In the genomic region with DNA sequence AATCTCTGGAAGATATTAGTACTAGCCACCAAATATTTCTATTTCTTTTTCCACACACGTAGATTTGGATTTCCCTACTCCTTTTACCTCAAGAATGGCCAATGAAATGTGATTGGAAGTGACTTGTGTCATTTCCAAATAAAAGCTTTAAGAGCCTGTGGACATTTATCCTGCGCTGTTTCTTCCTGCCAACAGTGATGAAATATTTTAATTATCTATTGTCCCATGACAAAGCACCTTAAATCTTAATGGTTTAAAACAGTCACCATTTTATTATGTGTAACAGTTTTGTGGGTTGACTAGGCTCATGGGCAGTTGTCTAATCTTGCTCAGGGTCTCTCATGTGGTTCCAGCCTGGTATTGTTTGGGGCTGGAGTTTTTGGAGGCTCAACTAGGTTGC, we compare ENCODE assay signal across 21 cellular contexts. TPM values are rescaled to one million over a fixed set of nuclear protein-coding genes. Genes with fewer than 3 reads are reported as not detected.
DNase-seq lines count a peak whose midpoint lies in the region; ATAC-seq and TF ChIP-seq lines count a peak whose summit lies in the region.
"Had no signal": no experiment of that assay in that cellular context is flagged by ENCODE, and none has a peak within 500 bp of the region (broad histone marks: within the 10 kb centered on the region; RNA-seq: fewer than 3 reads in every experiment).

No MANE protein-coding gene starts in this region.

- no peak overlapping the region for H4K8ac ChIP-seq in IMR-90 (ENCODE audit: low read depth in 2 of 2, low read length in 2 of 2)

- TF ChIP-seq POLR2A in IMR-90 (IDR thresholded peaks at IDR 0.05; ENCODE audit: low read depth, low read length) = no peak

- H3K27ac ChIP-seq in CD4-positive, alpha-beta T cell (ENCODE audit: low read depth, low read length) = no peak overlapping the region
- H3K27ac ChIP-seq in IMR-90 (ENCODE audit: insufficient read depth, low read length) (no peak overlapping the region), osteoblast (ENCODE audit: low read depth, low read length) (no peak overlapping the region), aorta (ENCODE audit: low read depth in 1 of 2, low read length in 2 of 2) (no peak overlapping the region)
- H3K27ac ChIP-seq: KMS-11 had no signal

- no peak overlapping the region for H3K4me3 Mint-ChIP-seq in CD4-positive, alpha-beta T cell
- H3K4me3 Mint-ChIP-seq in T-helper 2 cell treated with Interferon-gamma antibody and Interleukin-4, amounts not matched to agents 5 μg/mL and 100 μg/mL, for 36 hours = no peak overlapping the region

- no peak overlapping the region for H3K4me2 ChIP-seq in IMR-90 (ENCODE audit: low read depth, low read length)
- H3K4me2 ChIP-seq in osteoblast (ENCODE audit: insufficient read depth, low read length) = no peak overlapping the region
- H3K4me2 ChIP-seq: KMS-11 had no signal

- no peak overlapping the region for H3K9ac ChIP-seq in IMR-90 (ENCODE audit: low read depth, low read length)
- H3K9ac ChIP-seq: KMS-11 had no signal

- no peak overlapping the region for H4K5ac ChIP-seq in IMR-90 (ENCODE audit: low read depth, low read length)

- H3K4ac ChIP-seq in IMR-90 (ENCODE audit: low read depth, low read length) = no peak overlapping the region

- CTCF ChIA-PET in CD4-positive, alpha-beta T cell (lab: Charles Lee) = no interaction called here
- CTCF ChIA-PET in IMR-90 (lab: Yijun Ruan, JAX) = interaction anchor here (1.4 kb wide), 1 partner anchor 64 kb away, joined by 3 read pairs; no protein-coding TSS in a partner anchor

- H2BK15ac ChIP-seq in IMR-90 (ENCODE audit: low read depth, low read length) = no peak overlapping the region

- no peak overlapping the region for H2AK9ac ChIP-seq in IMR-90 (replicated peaks; ENCODE audit: low read depth, low read length, poor library complexity)

- no peak overlapping the region for H2AK5ac ChIP-seq in IMR-90 (ENCODE audit: low read depth, low read length)

- H3K79me2 ChIP-seq in osteoblast (ENCODE audit: insufficient read depth, low read length) = peaks cover 18% of the 10 kb centered on the region

- no peak overlapping the region for H3K18ac ChIP-seq in IMR-90 (ENCODE audit: low read depth, low read length)

- H3K23ac ChIP-seq in IMR-90 (ENCODE audit: low read depth, low read length) = no peak overlapping the region

- H4K91ac ChIP-seq in IMR-90 (ENCODE audit: insufficient read depth, low read depth, low read length) = peak overlapping the region; percentile 4; the same call in 1 of the 2 replicates

- no peaks in the 10 kb centered on the region for H3K27me3 ChIP-seq in CD4-positive, alpha-beta T cell (ENCODE audit: control insufficient read depth, insufficient read depth, low read length)
- no peaks in the 10 kb centered on the region for H3K27me3 ChIP-seq in IMR-90 (ENCODE audit: control insufficient read depth, insufficient read depth, low read length)
- H3K27me3 ChIP-seq in osteoblast (ENCODE audit: insufficient read depth, low read length) = no peaks in the 10 kb centered on the region
- no peaks in the 10 kb centered on the region for H3K27me3 ChIP-seq in aorta (ENCODE audit: control insufficient read depth in 1 of 2, insufficient read depth in 2 of 2, low read length in 1 of 2)

- peak overlapping the region; percentile 67 for H3K27ac Mint-ChIP-seq in CD4-positive, alpha-beta T cell
- H3K27ac Mint-ChIP-seq in T-helper 2 cell treated with Interferon-gamma antibody and Interleukin-4, amounts not matched to agents 5 μg/mL and 100 μg/mL, for 36 hours = no peak overlapping the region

- no peaks in the 10 kb centered on the region for H3K27me3 Mint-ChIP-seq in CD4-positive, alpha-beta T cell
- no peaks in the 10 kb centered on the region for H3K27me3 Mint-ChIP-seq in T-helper 2 cell treated with Interferon-gamma antibody and Interleukin-4, amounts not matched to agents 5 μg/mL and 100 μg/mL, for 36 hours (ENCODE audit: low read depth)

- no peaks in the 10 kb centered on the region for H3K9me3 ChIP-seq in CD4-positive, alpha-beta T cell (ENCODE audit: control insufficient read depth, low read length)
- H3K9me3 ChIP-seq in IMR-90 (ENCODE audit: control insufficient read depth, insufficient read depth, low read length) (no peaks in the 10 kb centered on the region), osteoblast (ENCODE audit: low read depth, low read length) (no peaks in the 10 kb centered on the region), aorta (ENCODE audit: control insufficient read depth, low read length) (no peaks in the 10 kb centered on the region)

- H3K56ac ChIP-seq in IMR-90 (ENCODE audit: extremely low read depth, insufficient read depth, low read length) = no peak overlapping the region

- intact Hi-C loops in CD4-positive, alpha-beta T cell (cut with DNase I, micrococcal nuclease) = no loop called here
- intact Hi-C loops in IMR-90 (cut with micrococcal nuclease) (no loop called here), aorta (cut with DNase I) (no loop called here)

- peaks cover 17% of the 10 kb centered on the region for H3K36me3 Mint-ChIP-seq in CD4-positive, alpha-beta T cell (ENCODE audit: low read depth)
- H3K36me3 Mint-ChIP-seq in T-helper 2 cell treated with Interferon-gamma antibody and Interleukin-4, amounts not matched to agents 5 μg/mL and 100 μg/mL, for 36 hours (ENCODE audit: low read depth) = peaks cover 5% of the 10 kb centered on the region

- in situ Hi-C loops in IMR-90 (cut with MboI; ENCODE audit: low sequenced_read_pairs) = no loop called here

- H3K36me3 ChIP-seq in IMR-90 (ENCODE audit: control insufficient read depth, insufficient read depth, low read length) (no peaks in the 10 kb centered on the region; the same call in 1 of the 2 replicates), osteoblast (ENCODE audit: insufficient read depth, low read length) (no peaks in the 10 kb centered on the region), aorta (ENCODE audit: control insufficient read depth in 1 of 2, insufficient read depth in 2 of 2, low read length in 1 of 2) (no peaks in the 10 kb centered on the region)

- H3K4me1 Mint-ChIP-seq in CD4-positive, alpha-beta T cell (ENCODE audit: low read depth) = peaks cover 21% of the 10 kb centered on the region
- peaks cover 18% of the 10 kb centered on the region for H3K4me1 Mint-ChIP-seq in T-helper 2 cell treated with Interferon-gamma antibody and Interleukin-4, amounts not matched to agents 5 μg/mL and 100 μg/mL, for 36 hours (ENCODE audit: low read depth)

- H3K4me3 ChIP-seq in IMR-90 (ENCODE audit: insufficient read depth, low read depth, low read length) (no peak overlapping the region), epithelial cell of esophagus (ENCODE audit: low read length) (no peak overlapping the region), osteoblast (ENCODE audit: insufficient read depth, low read length) (no peak overlapping the region), aorta (ENCODE audit: low read length in 2 of 2) (no peak overlapping the region)

- H3K14ac ChIP-seq in IMR-90 (replicated peaks; ENCODE audit: low read depth, low read length) = no peak overlapping the region

- POLR2A ChIA-PET in CD4-positive, alpha-beta T cell (lab: Charles Lee) = no interaction called here
- POLR2A ChIA-PET in IMR-90 (lab: Charles Lee; ENCODE audit: unreplicated experiment) = no interaction called here

- H2AFZ ChIP-seq in IMR-90 (replicated peaks; ENCODE audit: low read length, poor library complexity) (no peak overlapping the region), osteoblast (ENCODE audit: low read length) (peak overlapping the region; percentile 31)

- no peak for DNase-seq in CD4-positive, alpha-beta T cell
- DNase-seq in IMR-90 (no peak), epithelial cell of esophagus (ENCODE audit: low read depth) (peak; percentile 9), osteoblast (ENCODE audit: insufficient read length, low spot score, missing footprints) (no peak), nucleus accumbens (lab: John Stamatoyannopoulos, UW) (no peak), aorta (no peak)
- no peak for DNase-seq in T-helper 2 cell treated with Interferon-gamma antibody and Interleukin-4, amounts not matched to agents 5 μg/mL and 100 μg/mL, for 36 hours (ENCODE audit: low spot score)
- DNase-seq: C1 segment of cervical spinal cord, DMS153, DND-41, H7, NCI-H1092, NCI-H1417 treated with DMSO at 0.1 percent for 48 hours, NCI-H1694 treated with DMSO at 0.1 percent for 48 hours, NCI-H2081, NCI-H2227 treated with DMSO at 0.1 percent for 48 hours, NCI-H526 treated with DMSO at 0.1 percent for 48 hours, RPMI8226, SHP77 had no signal

- no TSS peak for BruUV-seq in IMR-90 (replicated peaks; lab: Mats Ljungman, UMichigan)

- WGBS in IMR-90 (ENCODE audit: extremely low coverage in 2 of 2, insufficient read length in 1 of 2), 2 experiments = no CpG with 5 or more reads among the region's 2 CpGs
- 90 to 92% methylated on average over 2 of the region's 2 CpGs for WGBS in aorta, 2 donors

- peaks cover 18 to 19% of the 10 kb centered on the region in 2 experiments; a peak in 3 of 4 replicates for H3K79me1 ChIP-seq in IMR-90 (ENCODE audit: low read depth in 1 of 2, low read length in 2 of 2)

- TF ChIP-seq CTCF in CD4-positive, alpha-beta T cell (IDR thresholded peaks at IDR 0.05) = no peak
- TF ChIP-seq CTCF in IMR-90 (conservative IDR thresholded peaks at IDR 0.05; ENCODE audit: low read depth, low read length) (no peak), epithelial cell of esophagus (IDR thresholded peaks at IDR 0.05; ENCODE audit: insufficient read depth, low read depth, low read length, missing control alignments) (no peak), osteoblast (IDR thresholded peaks at IDR 0.05; ENCODE audit: extremely low read depth, low read depth, low read length) (no peak)

- dilution Hi-C loops in IMR-90 (cut with HindIII; ENCODE audit: low sequenced_read_pairs, unreplicated experiment) = no loop called here

- H3K9me3 Mint-ChIP-seq in CD4-positive, alpha-beta T cell = no peaks in the 10 kb centered on the region
- no peaks in the 10 kb centered on the region for H3K9me3 Mint-ChIP-seq in T-helper 2 cell treated with Interferon-gamma antibody and Interleukin-4, amounts not matched to agents 5 μg/mL and 100 μg/mL, for 36 hours

- peaks cover 4% of the 10 kb centered on the region; the same call in 1 of the 2 replicates for H3K4me1 ChIP-seq in IMR-90 (ENCODE audit: control insufficient read depth, insufficient read depth, low read length)
- H3K4me1 ChIP-seq in osteoblast (ENCODE audit: insufficient read depth, low read length) = peaks cover 4% of the 10 kb centered on the region
- no peaks in the 10 kb centered on the region for H3K4me1 ChIP-seq in aorta (ENCODE audit: control insufficient read depth in 1 of 2, insufficient read depth in 2 of 2, low read length in 2 of 2)

- no peak overlapping the region for H2BK120ac ChIP-seq in IMR-90 (ENCODE audit: low read depth, low read length)

- H4K20me1 ChIP-seq in IMR-90 (ENCODE audit: insufficient read depth, low read length) (no peaks in the 10 kb centered on the region; the same call in 1 of the 2 replicates), osteoblast (ENCODE audit: insufficient read depth, low read length) (peaks cover 5% of the 10 kb centered on the region)

- no peak for TF ChIP-seq RAD21 in IMR-90 (IDR thresholded peaks at IDR 0.05; ENCODE audit: low read length)

- H2BK20ac ChIP-seq in IMR-90 (ENCODE audit: low read depth, low read length) = 0 out of 2 replicates have a peak overlapping the region, but pooled peaks have one; percentile 1

- no peak overlapping the region for H2BK5ac ChIP-seq in IMR-90 (ENCODE audit: low read depth, low read length, poor library complexity, severe bottlenecking)

- ATAC-seq in CD4-positive, alpha-beta T cell (ENCODE audit: poor library complexity) = no peak
- ATAC-seq in IMR-90 (ENCODE audit: low read depth) = no peak
- no peak for ATAC-seq in GM18907 (IDR thresholded peaks at IDR 0.05; ENCODE audit: unreplicated experiment)
- no peak for ATAC-seq in aorta (ENCODE audit: low FRiP score)

- peaks cover 3% of the 10 kb centered on the region; the same call in 1 of the 2 replicates for H3K9me1 ChIP-seq in IMR-90 (ENCODE audit: insufficient read depth, low read length)

RNA-seq across cellular contexts. Expression of a gene that starts 3.5 kb away (rescaled TPM):
- total RNA-seq in CD4-positive, alpha-beta T cell = 10 to 100 TPM; 92.8 to 99.9 TPM
- total RNA-seq in IMR-90 (2012; rRNA removed) = 13.4 and 24.4 TPM in 2 replicates
- polyA plus RNA-seq in IMR-90 (2012; rRNA removed) = 21.9 and 40.7 TPM in 2 replicates
- polyA plus RNA-seq in IMR-90 (2012; cell fraction: cytosol; rRNA removed) = 8.0 and 8.9 TPM in 2 replicates
- 2.2 and 19.3 TPM in 2 replicates for polyA plus RNA-seq in IMR-90 (2012; cell fraction: nucleus; rRNA removed; ENCODE audit: low replicate concordance)
- 38.4 and 39.2 TPM in 2 replicates for total RNA-seq in osteoblast
- 10 to 100 TPM; 65.6 to 74.8 TPM for total RNA-seq in aorta
- polyA plus RNA-seq in aorta = 10 to 100 TPM; 49.0 to 53.5 TPM
